ENCODE assay signal across 29 cellular contexts in the genomic region with DNA sequence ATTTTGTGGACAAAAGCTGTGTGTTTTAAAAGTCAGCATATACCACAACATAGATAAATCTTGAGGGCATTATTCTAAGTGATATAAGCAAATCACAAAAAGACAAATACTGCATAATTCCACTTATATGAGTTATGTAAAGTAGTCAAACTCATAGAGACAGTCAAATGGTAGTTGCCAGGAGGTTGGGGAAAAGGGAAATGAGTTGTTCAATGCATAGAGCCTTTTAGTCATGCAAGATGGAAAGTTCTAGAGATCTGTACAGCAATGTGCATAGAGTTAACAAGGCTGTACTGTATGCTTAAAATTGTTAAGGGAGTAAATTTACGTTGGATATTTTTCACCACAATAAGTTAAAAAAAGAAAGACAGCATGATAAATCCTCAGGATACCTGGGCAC.
"Had no signal": no experiment of that assay in that cellular context is flagged by ENCODE, and none has a peak within 500 bp of the region (broad histone marks: within the 10 kb centered on the region; RNA-seq: fewer than 3 reads in every experiment).

No MANE protein-coding gene starts in this region.

- H3K27ac ChIP-seq: dorsolateral prefrontal cortex, WERI-Rb-1 had no signal

- H3K4me3 Mint-ChIP-seq: activated CD4-positive, alpha-beta memory T cell treated with anti-CD3 and anti-CD28 coated beads for 36 hours; activated CD4-positive, alpha-beta T cell treated with anti-CD3 and anti-CD28 coated beads for 36 hours; activated CD4-positive, alpha-beta T cell treated with anti-CD3 and anti-CD28 coated beads, Interleukin-2, amount 10 ng/mL, durations not matched to agents 24 days and 14 days; activated naive CD4-positive, alpha-beta T cell treated with anti-CD3 and anti-CD28 coated beads, Interleukin-2, amount 10 ng/mL, durations not matched to agents 7 days and 5 days; activated T-cell treated with anti-CD3 and anti-CD28 coated beads, Interleukin-2, amount 50 U/mL, for 24 hours; activated T-cell treated with anti-CD3 and anti-CD28 coated beads, Interleukin-2, amount 50 U/mL, for 72 hours; central memory CD8-positive, alpha-beta T cell; endodermal cell; T-helper 17 cell; T-helper 2 cell treated with Interferon-gamma antibody and Interleukin-4, amounts not matched to agents 5 μg/mL and 100 μg/mL, for 36 hours had no signal

- ATAC-seq: activated CD4-positive, alpha-beta T cell treated with anti-CD3 and anti-CD28 coated beads for 36 hours; activated T-cell treated with anti-CD3 and anti-CD28 coated beads, Interleukin-2, amount 50 U/mL, for 72 hours; esophagus mucosa; T-helper 17 cell had no signal

- H3K9me3 Mint-ChIP-seq: activated CD4-positive, alpha-beta memory T cell treated with anti-CD3 and anti-CD28 coated beads for 36 hours; activated T-cell treated with anti-CD3 and anti-CD28 coated beads, Interleukin-2, amount 50 U/mL, for 24 hours; central memory CD8-positive, alpha-beta T cell; endodermal cell; T-helper 2 cell treated with Interferon-gamma antibody and Interleukin-4, amounts not matched to agents 5 μg/mL and 100 μg/mL, for 36 hours had no signal

- DNase-seq: activated CD4-positive, alpha-beta memory T cell treated with anti-CD3 and anti-CD28 coated beads for 36 hours; activated CD4-positive, alpha-beta T cell treated with anti-CD3 and anti-CD28 coated beads for 36 hours; activated CD4-positive, alpha-beta T cell treated with anti-CD3 and anti-CD28 coated beads, Interleukin-2, amount 10 ng/mL, durations not matched to agents 24 days and 14 days; activated CD4-positive, CD25-positive, alpha-beta regulatory T cell; activated CD4-positive, CD25-positive, alpha-beta regulatory T cell treated with anti-CD3 and anti-CD28 coated beads, Interleukin-2, amount 50 U/mL, for 72 hours; activated CD8-positive, alpha-beta memory T cell treated with anti-CD3 and anti-CD28 coated beads, Interleukin-2, amount 50 U/mL, for 48 hours; activated gamma-delta T cell; activated naive CD4-positive, alpha-beta T cell; activated naive CD4-positive, alpha-beta T cell treated with anti-CD3 and anti-CD28 coated beads, Interleukin-2, amount 10 ng/mL, durations not matched to agents 7 days and 5 days; activated T-cell treated with anti-CD3 and anti-CD28 coated beads for 4 hours; activated T-cell treated with anti-CD3 and anti-CD28 coated beads, Interleukin-2, amount 50 U/mL, for 24 hours; activated T-cell treated with anti-CD3 and anti-CD28 coated beads, Interleukin-2, amount 50 U/mL, for 72 hours; amniotic stem cell; anterior cingulate cortex; brain microvascular endothelial cell; cortex of kidney; dorsolateral prefrontal cortex; effector memory CD4-positive, alpha-beta T cell; endodermal cell; foreskin fibroblast; head of caudate nucleus; T-helper 1 cell; T-helper 17 cell; T1000; WERI-Rb-1 had no signal

- H3K27me3 Mint-ChIP-seq: activated CD4-positive, alpha-beta memory T cell treated with anti-CD3 and anti-CD28 coated beads for 36 hours; activated CD4-positive, alpha-beta T cell treated with anti-CD3 and anti-CD28 coated beads for 36 hours; activated T-cell treated with anti-CD3 and anti-CD28 coated beads, Interleukin-2, amount 50 U/mL, for 24 hours; T-helper 17 cell had no signal

- H3K36me3 ChIP-seq: brain microvascular endothelial cell, WERI-Rb-1 had no signal

- H3K4me3 ChIP-seq: dorsolateral prefrontal cortex had no signal

- H3K36me3 Mint-ChIP-seq: activated CD4-positive, alpha-beta memory T cell treated with anti-CD3 and anti-CD28 coated beads for 36 hours; activated naive CD4-positive, alpha-beta T cell treated with anti-CD3 and anti-CD28 coated beads, Interleukin-2, amount 10 ng/mL, durations not matched to agents 7 days and 5 days; activated naive CD4-positive, alpha-beta T cell treated with anti-CD3 and anti-CD28 coated beads, Interleukin-2, amount 50 U/mL, for 72 hours had no signal

- H3K27ac Mint-ChIP-seq: activated CD4-positive, alpha-beta memory T cell treated with anti-CD3 and anti-CD28 coated beads for 36 hours; activated CD4-positive, alpha-beta T cell treated with anti-CD3 and anti-CD28 coated beads for 36 hours; activated CD4-positive, alpha-beta T cell treated with anti-CD3 and anti-CD28 coated beads, Interleukin-2, amount 10 ng/mL, durations not matched to agents 24 days and 14 days; activated naive CD4-positive, alpha-beta T cell treated with anti-CD3 and anti-CD28 coated beads, Interleukin-2, amount 10 ng/mL, durations not matched to agents 7 days and 5 days; activated naive CD4-positive, alpha-beta T cell treated with anti-CD3 and anti-CD28 coated beads, Interleukin-2, amount 50 U/mL, for 72 hours; activated T-cell treated with anti-CD3 and anti-CD28 coated beads, Interleukin-2, amount 50 U/mL, for 24 hours; activated T-cell treated with anti-CD3 and anti-CD28 coated beads, Interleukin-2, amount 50 U/mL, for 72 hours; endodermal cell; T-helper 17 cell; T-helper 2 cell treated with Interferon-gamma antibody and Interleukin-4, amounts not matched to agents 5 μg/mL and 100 μg/mL, for 36 hours had no signal

- H3K27me3 ChIP-seq: brain microvascular endothelial cell, dorsolateral prefrontal cortex had no signal
